8 cellular contexts compared by ENCODE assay signal in genomic region chr1:43545686-43546387, GRCh38. TPM values are rescaled to one million over a fixed set of nuclear protein-coding genes. Genes with fewer than 3 reads are reported as not detected.
A peak's percentile ranks its signal among the peaks of the same experiment; 100 is the strongest.
DNase-seq lines count a peak whose midpoint lies in the region; ATAC-seq and TF ChIP-seq lines count a peak whose summit lies in the region.

No MANE protein-coding gene starts in this region.

- WGBS in psoas muscle, 3 donors: 36 to 65% (median 45%) methylated on average over 11 to 12 of the region's 12 CpGs

- TF ChIP-seq CTCF in GM23338 (conservative IDR thresholded peaks at IDR 0.05; ENCODE audit: low read depth in 2 of 2) (no peak), psoas muscle (IDR thresholded peaks at IDR 0.05) (no peak)

- H3K27me3 Mint-ChIP-seq in GM23338 (ENCODE audit: insufficient read depth, low read depth, poor library complexity): peaks cover 19% of the 10 kb centered on the region

- no peaks in the 10 kb centered on the region for H3K9me2 ChIP-seq in GM23338 (ENCODE audit: insufficient read depth)

- no peaks in the 10 kb centered on the region; the same call in 2 of the 3 replicates for H3K9me3 Mint-ChIP-seq in GM23338

- H3K36me3 ChIP-seq in GM23338 (ENCODE audit: insufficient read depth): no peaks in the 10 kb centered on the region; the same call in 1 of the 2 replicates
- no peaks in the 10 kb centered on the region for H3K36me3 ChIP-seq in psoas muscle (ENCODE audit: insufficient read depth in 1 of 2, low read depth in 1 of 2)

- H4K20me1 ChIP-seq in GM23338 (replicated peaks; ENCODE audit: insufficient read depth): peaks cover 18% of the 10 kb centered on the region

- intact Hi-C loops in left cardiac atrium (cut with DNase I): no loop called here
- intact Hi-C loops in psoas muscle (cut with DNase I): no loop called here

- peak; percentile 99 for DNase-seq in GM23338 (ENCODE audit: low spot score)
- peak; percentile 99 for DNase-seq in NCI-H748 (lab: John Stamatoyannopoulos, UW; ENCODE audit: unreplicated experiment)
- peak; percentile 85 for DNase-seq in left cardiac atrium
- DNase-seq in psoas muscle: peak; percentile 55 to 64
- no peak for DNase-seq in activated CD4-positive, CD25-positive, alpha-beta regulatory T cell treated with anti-CD3 and anti-CD28 coated beads, Interleukin-2, amount 50 U/mL, for 72 hours
- no peak for DNase-seq in SKM-1 treated with dmso at 0.1 percent for 144 hours (lab: John Stamatoyannopoulos, UW; ENCODE audit: unreplicated experiment)

- H3K27ac Mint-ChIP-seq in GM23338: peak overlapping the region; percentile 97

- H3K9me3 ChIP-seq in psoas muscle: no peaks in the 10 kb centered on the region

- H3K4me3 ChIP-seq in GM23338 (peak overlapping the region; percentile 35), psoas muscle (no peak overlapping the region)

- peak overlapping the region; percentile 72 for H3K4me2 ChIP-seq in GM23338

- peaks cover 25% of the 10 kb centered on the region for H3K36me3 Mint-ChIP-seq in GM23338 (ENCODE audit: low read depth)

- H3K27ac ChIP-seq in GM23338 (ENCODE audit: low read depth): 0 out of 2 replicates have a peak overlapping the region, but pooled peaks have one; percentile 45
- H3K27ac ChIP-seq in psoas muscle: no peak overlapping the region

- H3K4me1 Mint-ChIP-seq in GM23338: peaks cover 67% of the 10 kb centered on the region

- ATAC-seq in GM23338 (peak; percentile 65), left cardiac atrium (peak; percentile 37 to 59), psoas muscle (no peak), GM21737 (IDR thresholded peaks at IDR 0.05; ENCODE audit: unreplicated experiment) (no peak)
- ATAC-seq in activated CD4-positive, CD25-positive, alpha-beta regulatory T cell treated with anti-CD3 and anti-CD28 coated beads, Interleukin-2, amount 50 U/mL, for 24 hours: no peak

- H3K27me3 ChIP-seq in GM23338 (ENCODE audit: insufficient read depth) (no peaks in the 10 kb centered on the region), psoas muscle (ENCODE audit: insufficient read depth in 3 of 3, low read length in 2 of 3) (peaks cover 0 to 4% (median 0%) of the 10 kb centered on the region in 3 donors)

- H3K4me3 Mint-ChIP-seq in GM23338: peak overlapping the region; percentile 66

- peaks cover 49% of the 10 kb centered on the region for H3K79me2 ChIP-seq in GM23338 (replicated peaks; ENCODE audit: insufficient read depth)

- peaks cover 53% of the 10 kb centered on the region for H3K4me1 ChIP-seq in GM23338 (ENCODE audit: insufficient read depth)
- no peaks in the 10 kb centered on the region for H3K4me1 ChIP-seq in psoas muscle

- peaks cover 8% of the 10 kb centered on the region for H3F3A ChIP-seq in GM23338 (replicated peaks; ENCODE audit: low read depth)

- H2AFZ ChIP-seq in GM23338: no peak overlapping the region

TF ChIP-seq in GM23338, 12 proteins besides CTCF, POLR2A, EP300 and RAD21 (continues in another document):
- TF ChIP-seq ETS1 (IDR thresholded peaks at IDR 0.05) (no peak), POLR2AphosphoS5 (IDR thresholded peaks at IDR 0.05; ENCODE audit: low read depth) (no peak), NANOG (IDR thresholded peaks at IDR 0.05; ENCODE audit: borderline replicate concordance) (no peak), EZH2 (IDR thresholded peaks at IDR 0.05; ENCODE audit: low read depth, unreplicated experiment) (no peak), CREB1 (CRISPR knock-in tag; IDR thresholded peaks at IDR 0.05; ENCODE audit: low read depth) (no peak; the same call in 1 of the 2 replicates), JUNB (IDR thresholded peaks at IDR 0.05; ENCODE audit: unreplicated experiment) (no peak), ZNF114 (CRISPR knock-in tag; IDR thresholded peaks at IDR 0.05) (no peak), ZNF331 (CRISPR knock-in tag; IDR thresholded peaks at IDR 0.05; ENCODE audit: low read depth) (no peak), REST (IDR thresholded peaks at IDR 0.05; ENCODE audit: unreplicated experiment) (no peak)

RNA-seq across cellular contexts. Expression of gene PTPRF, which starts 15.2 kb away (rescaled TPM):
- total RNA-seq in GM23338 (2014; rRNA removed; shearing (Covaris generic)): 154 and 173 TPM in 2 replicates
- polyA plus RNA-seq in GM23338 (2016; fragmentation: Nextera tagmentation; extraction: Ambion mirVana) (48.7 and 52.4 TPM in 2 replicates), psoas muscle (1 to 10 TPM in 1 of 3 donors, under 1 TPM in 2; 0.65 to 1.3 (median 0.93) TPM)
- total RNA-seq in left cardiac atrium (10 to 100 TPM; 37.4 to 63.1 TPM), psoas muscle (1 to 10 TPM; 1.9 to 8.9 (median 3.8) TPM)

Comparison
In these comparisons a context has a peak if more than half of its experiments do, and no peak if none do; other contexts are left out.
1. ATAC-seq: peak in GM23338 (single experiment) and left cardiac atrium (2 of 2); none in psoas muscle (0 of 4), activated CD4-positive, CD25-positive, alpha-beta regulatory T cell treated with anti-CD3 and anti-CD28 coated beads, Interleukin-2, amount 50 U/mL, for 24 hours (0 of 2) and GM21737 (single experiment).
2. DNase-seq: peak in GM23338 (single experiment), NCI-H748 (single experiment), left cardiac atrium (single experiment) and psoas muscle (2 of 2); none in activated CD4-positive, CD25-positive, alpha-beta regulatory T cell treated with anti-CD3 and anti-CD28 coated beads, Interleukin-2, amount 50 U/mL, for 72 hours (single experiment) and SKM-1 treated with dmso at 0.1 percent for 144 hours (single experiment).